In the genomic region with DNA sequence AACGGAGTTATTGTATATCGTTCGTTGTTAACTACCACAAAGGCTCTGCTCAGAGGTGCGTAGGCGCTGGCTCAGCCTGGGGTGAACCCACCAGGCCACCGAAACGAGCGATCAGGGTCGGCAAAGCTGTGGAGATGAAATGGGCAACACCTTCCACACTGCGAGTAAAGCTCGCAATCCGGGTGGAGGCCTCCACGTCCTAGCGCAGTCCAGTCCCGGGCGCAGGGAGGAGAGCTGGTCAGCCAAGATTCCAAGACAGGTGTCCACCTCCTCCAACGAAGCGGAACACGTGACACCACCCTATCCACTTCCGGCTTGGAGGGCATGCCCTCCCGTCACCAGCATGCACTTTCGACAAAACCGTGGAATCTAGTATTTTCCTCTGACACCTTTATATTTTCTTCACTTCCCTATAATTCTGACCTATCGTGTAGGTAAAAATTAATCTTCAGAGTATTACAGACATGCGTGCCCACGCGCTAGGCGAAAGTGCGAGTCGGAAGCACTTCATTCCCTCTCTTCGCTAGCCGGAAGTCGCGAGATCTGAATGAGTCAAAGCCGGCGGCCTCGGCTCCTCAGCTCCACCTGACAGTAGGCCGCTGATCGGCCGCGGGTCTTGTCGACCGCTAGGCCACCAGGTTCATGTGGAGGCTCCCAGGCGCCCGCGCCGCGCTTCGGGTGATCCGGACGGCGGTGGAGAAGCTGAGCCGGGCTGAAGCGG, we compare ENCODE assay signal across 8 cellular contexts. TPM values are rescaled to one million over a fixed set of nuclear protein-coding genes. Genes with fewer than 3 reads are reported as not detected.
DNase-seq lines count a peak whose midpoint lies in the region; ATAC-seq, FAIRE-seq and TF ChIP-seq lines count a peak whose summit lies in the region.

A gene with protein sequence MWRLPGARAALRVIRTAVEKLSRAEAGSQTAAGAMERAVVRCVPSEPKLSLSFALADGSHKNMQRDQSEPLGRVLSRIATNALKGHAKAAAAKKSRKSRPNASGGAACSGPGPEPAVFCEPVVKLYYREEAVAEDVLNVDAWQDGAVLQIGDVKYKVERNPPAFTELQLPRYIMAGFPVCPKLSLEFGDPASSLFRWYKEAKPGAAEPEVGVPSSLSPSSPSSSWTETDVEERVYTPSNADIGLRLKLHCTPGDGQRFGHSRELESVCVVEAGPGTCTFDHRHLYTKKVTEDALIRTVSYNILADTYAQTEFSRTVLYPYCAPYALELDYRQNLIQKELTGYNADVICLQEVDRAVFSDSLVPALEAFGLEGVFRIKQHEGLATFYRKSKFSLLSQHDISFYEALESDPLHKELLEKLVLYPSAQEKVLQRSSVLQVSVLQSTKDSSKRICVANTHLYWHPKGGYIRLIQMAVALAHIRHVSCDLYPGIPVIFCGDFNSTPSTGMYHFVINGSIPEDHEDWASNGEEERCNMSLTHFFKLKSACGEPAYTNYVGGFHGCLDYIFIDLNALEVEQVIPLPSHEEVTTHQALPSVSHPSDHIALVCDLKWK (plus strand): TSS at position 537 of the 721 bp plus-strand sequence. CDS start 106 bp downstream, at position 643.

- POLR2A ChIA-PET in T-cell (lab: Charles Lee): interaction anchor here (0.6 to 5.4 kb wide), 10 partner anchors 10 to 873 kb away, joined by 3 to 47 read pairs (median 4); a partner anchor contains a TSS

- H3K27ac ChIP-seq in adipose tissue (ENCODE audit: low read depth, low read length): peak within 1 kb of the TSS; percentile 70
- peak within 1 kb of the TSS; percentile 74 to 93 (median 87) for H3K27ac ChIP-seq in heart right ventricle

- intact Hi-C loops in heart right ventricle (cut with DNase I): loop anchor here in 6 of 10 donors (2.0 to 5.0 kb wide), 2 partner anchors 41 kb away; a partner anchor contains a TSS
- intact Hi-C loops in posterior cingulate gyrus (cut with DNase I): loop anchor here (2.0 kb wide), 1 partner anchor 41 kb away; a partner anchor contains a TSS

- H3K27ac Mint-ChIP-seq in T-cell: peak within 1 kb of the TSS; percentile 99
- H3K27ac Mint-ChIP-seq in type B pancreatic cell: peak within 1 kb of the TSS; percentile 98

- no peaks in the 10 kb centered on the region for H3K27me3 Mint-ChIP-seq in T-cell
- no peaks in the 10 kb centered on the region for H3K27me3 Mint-ChIP-seq in type B pancreatic cell

- peak in 1 of 9 donors; percentile 3 for TF ChIP-seq CTCF in heart right ventricle (IDR thresholded peaks at IDR 0.05)
- TF ChIP-seq CTCF in type B pancreatic cell (conservative IDR thresholded peaks at IDR 0.05): no peak

- H3K4me3 ChIP-seq in heart right ventricle: peak within 1 kb of the TSS; percentile 60 to 92 (median 78)

- ATAC-seq in HG02759 (IDR thresholded peaks at IDR 0.05; ENCODE audit: unreplicated experiment) (peak; percentile 89), T-cell (replicated peaks in 1 of 4) (peak; percentile 78 to 83 (median 82)), heart right ventricle (peak; percentile 94 to 96 (median 96))

- H3K4me1 ChIP-seq in heart right ventricle: peaks cover 4 to 40% (median 35%) of the 10 kb centered on the region in 9 donors

- H3K4me3 Mint-ChIP-seq in T-cell (peak within 1 kb of the TSS; percentile 86 to 90 (median 87)), type B pancreatic cell (peak within 1 kb of the TSS; percentile 86)

- peak; percentile 96 for FAIRE-seq in GM12891 (lab: Jason Lieb, UNC)

- 0 to 1% (median 0%) methylated on average over 54 of the region's 54 CpGs for WGBS in adipose tissue, 3 donors
- WGBS in heart right ventricle, 2 donors: 0% methylated on average over 54 of the region's 54 CpGs

- H3K27me3 ChIP-seq in heart right ventricle: no peaks in the 10 kb centered on the region

- CTCF ChIA-PET in T-cell (lab: Charles Lee): interaction anchor here (0.5 to 2.5 kb wide), 7 partner anchors 12 to 308 kb away, joined by 3 to 6 read pairs (median 3); a partner anchor contains a TSS

- peak; percentile 67 for DNase-seq in GM12891 (ENCODE audit: insufficient read length, low spot score)
- DNase-seq in NCI-H1417 (lab: John Stamatoyannopoulos, UW): peak; percentile 94 to 96 (median 95)
- peak; percentile 47 to 87 (median 73) for DNase-seq in T-cell
- DNase-seq in heart right ventricle: peak; percentile 79 to 89
- peak; percentile 81 to 97 (median 87) for DNase-seq in posterior cingulate gyrus
- DNase-seq in type B pancreatic cell (ENCODE audit: extremely low spot score, unreplicated experiment): peak; percentile 82

- peak; percentile 97 for TF ChIP-seq POLR2A in GM12891 (IDR thresholded peaks at IDR 0.05; ENCODE audit: low read depth, low read length)

- peaks cover 40 to 51% (median 44%) of the 10 kb centered on the region in 3 donors for H3K4me1 Mint-ChIP-seq in T-cell
- H3K4me1 Mint-ChIP-seq in type B pancreatic cell (ENCODE audit: unreplicated experiment): peaks cover 19% of the 10 kb centered on the region

- H3K36me3 ChIP-seq in heart right ventricle: peaks cover 0 to 22% (median 11%) of the 10 kb centered on the region in 9 donors

- H3K9me3 ChIP-seq in heart right ventricle: no peaks in the 10 kb centered on the region

- no peaks in the 10 kb centered on the region for H3K9me3 Mint-ChIP-seq in T-cell
- H3K9me3 Mint-ChIP-seq in type B pancreatic cell: no peaks in the 10 kb centered on the region

- H3K36me3 Mint-ChIP-seq in T-cell (peaks cover 14% of the 10 kb centered on the region), type B pancreatic cell (peaks cover 22% of the 10 kb centered on the region)

TF ChIP-seq in GM12891, 5 proteins besides CTCF, POLR2A, EP300 and RAD21:
- TF ChIP-seq PAX5 (IDR thresholded peaks at IDR 0.05; ENCODE audit: insufficient read depth, low read length, severe bottlenecking): peak; percentile 4
- TF ChIP-seq TAF1 (IDR thresholded peaks at IDR 0.05; ENCODE audit: low read depth, low read length): peak; percentile 89
- no peak for TF ChIP-seq SPI1 (IDR thresholded peaks at IDR 0.05; ENCODE audit: low read depth, low read length)
- TF ChIP-seq POU2F2 (IDR thresholded peaks at IDR 0.05; ENCODE audit: low read depth, low read length): peak; percentile 73
- peak; percentile 95 for TF ChIP-seq POLR2AphosphoS5 (IDR thresholded peaks at IDR 0.05; ENCODE audit: low read depth, low read length)

RNA-seq across cellular contexts. Expression of the gene that starts here (rescaled TPM):
- polyA plus RNA-seq in GM12891 (2012; ENCODE audit: low read depth, missing spikeins): 5.8 TPM
- total RNA-seq in T-cell (10 to 100 TPM; 23.0 to 32.5 (median 26.7) TPM), heart right ventricle (10 to 100 TPM; 10.3 to 14.6 (median 12.9) TPM), type B pancreatic cell (ENCODE audit: low replicate concordance) (20.4 and 23.7 TPM in 2 replicates)
- polyA plus RNA-seq in adipose tissue (10 to 100 TPM in 1 of 3 donors, 1 to 10 TPM in 2; 3.0 to 11.2 (median 4.7) TPM), heart right ventricle (1 to 10 TPM; 2.7 to 4.6 TPM)

Comparison
In these comparisons a context has a peak if more than half of its experiments do, and no peak if none do; other contexts are left out.
1. Peak in every context shown above with its lines: DNase-seq, ATAC-seq, H3K4me3 ChIP-seq and H3K27ac ChIP-seq.